Comparison of ENCODE assay signal across 13 cellular contexts in genomic region chr14:20828024-20828694, GRCh38. TPM values are rescaled to one million over a fixed set of nuclear protein-coding genes. Genes with fewer than 3 reads are reported as not detected.
DNase-seq lines count a peak whose midpoint lies in the region; ATAC-seq, FAIRE-seq and TF ChIP-seq lines count a peak whose summit lies in the region.
"Not testable (repeated sequence)": the region's sequence is repeated elsewhere in the genome, so short reads cannot be mapped to it uniquely, and the experiment has no call there.
"Had no signal": no experiment of that assay in that cellular context is flagged by ENCODE, and none has a peak within 500 bp of the region (broad histone marks: within the 10 kb centered on the region; RNA-seq: fewer than 3 reads in every experiment).

No MANE protein-coding gene starts in this region.

- not testable (repeated sequence) for TF ChIP-seq RAD21 in HepG2 (CRISPR knock-in tag; IDR thresholded peaks at IDR 0.05)

- H3K4me3 ChIP-seq in OCI-LY7 (ENCODE audit: low read depth, low read length, poor library complexity, severe bottlenecking); HepG2 (replicated peaks in 1 of 3; ENCODE audit: insufficient read depth in 1 of 3, low read depth in 2 of 3, low read length in 3 of 3): not testable (repeated sequence)

- H3K27ac Mint-ChIP-seq in H9 (peak overlapping the region in 2 of 3 experiments; percentile 21 to 89; a peak in 1 of 7 replicates), endothelial cell (ENCODE audit: unreplicated experiment) (peak overlapping the region; percentile 96)
- not testable (repeated sequence) for H3K27ac Mint-ChIP-seq in activated naive CD8-positive, alpha-beta T cell
- peak overlapping the region; percentile 38 for H3K27ac Mint-ChIP-seq in stimulated activated naive CD8-positive, alpha-beta T cell treated with anti-CD3 and anti-CD28 coated beads, Interleukin-15, Interleukin-2, amounts not matched to agents 100 ng/mL and 50 ng/mL, for 24 hours

- H3K9me3 ChIP-seq in H9 (ENCODE audit: control insufficient read depth, low read depth, low read length); OCI-LY7 (ENCODE audit: low read length); HepG2 (ENCODE audit: low read length): not testable (repeated sequence)

- WGBS in H9 (ENCODE audit: extremely low coverage, insufficient read length, low lambda C conversion rate), result no CpG with 5 or more reads among the region's 11 CpGs
- WGBS in HepG2 (ENCODE audit: low lambda C conversion rate), result 58% methylated on average over 11 of the region's 11 CpGs

- CTCF ChIA-PET in OCI-LY7 (lab: Charles Lee; ENCODE audit: unreplicated experiment); HepG2 (lab: Yijun Ruan, JAX; ENCODE audit: low intra/inter-chr PET ratio, low total read pairs): not testable (repeated sequence)

- not testable (repeated sequence) for H3K56ac ChIP-seq in H9 (ENCODE audit: insufficient read length, low read depth, low read length)

- BruUV-seq in OCI-LY7 (replicated peaks; lab: Mats Ljungman, UMichigan); HepG2 (replicated peaks; lab: Mats Ljungman, UMichigan): not testable (repeated sequence)

- not testable (repeated sequence) for H3K23me2 ChIP-seq in H9 (ENCODE audit: insufficient read length, low read depth, low read length, poor library complexity, severe bottlenecking)

- not testable (repeated sequence) for H3T11ph ChIP-seq in H9 (ENCODE audit: low read length)

- DNase-seq in DMS 273 (lab: John Stamatoyannopoulos, UW; ENCODE audit: unreplicated experiment), result peak; percentile 14
- DNase-seq in H9, result peak; percentile 92
- DNase-seq in OCI-LY7 (ENCODE audit: low spot score), result peak; percentile 51
- DNase-seq in endothelial cell (ENCODE audit: low spot score), result peak; percentile 24
- not testable (repeated sequence) for DNase-seq in HepG2 (ENCODE audit: low spot score)

- not testable (repeated sequence) for H2BK15ac ChIP-seq in H9 (ENCODE audit: low read depth, low read length)

- H3K27me3 Mint-ChIP-seq in H9 (ENCODE audit: low read depth); activated naive CD8-positive, alpha-beta T cell; endothelial cell (ENCODE audit: unreplicated experiment); stimulated activated naive CD8-positive, alpha-beta T cell treated with anti-CD3 and anti-CD28 coated beads, Interleukin-15, Interleukin-2, amounts not matched to agents 100 ng/mL and 50 ng/mL, for 24 hours: not testable (repeated sequence)

- not testable (repeated sequence) for H3K27me3 ChIP-seq in H9 (ENCODE audit: insufficient read depth, low read length)
- H3K27me3 ChIP-seq in HepG2 (ENCODE audit: control insufficient read depth in 1 of 2, insufficient read depth in 2 of 2, low read length in 2 of 2), result peaks cover 0 to 12% of the 10 kb centered on the region in 2 experiments; a peak in 3 of 5 replicates

- peaks cover 4 to 25% (median 21%) of the 10 kb centered on the region in 3 experiments for H3K36me3 Mint-ChIP-seq in H9 (ENCODE audit: insufficient read depth in 1 of 3, low read depth in 3 of 3)
- H3K36me3 Mint-ChIP-seq in activated naive CD8-positive, alpha-beta T cell; stimulated activated naive CD8-positive, alpha-beta T cell treated with anti-CD3 and anti-CD28 coated beads, Interleukin-15, Interleukin-2, amounts not matched to agents 100 ng/mL and 50 ng/mL, for 24 hours (ENCODE audit: low read depth): not testable (repeated sequence)
- H3K36me3 Mint-ChIP-seq in endothelial cell (ENCODE audit: low read depth, unreplicated experiment), result peaks cover 12% of the 10 kb centered on the region

- H3K4me3 Mint-ChIP-seq in H9 (peak overlapping the region; percentile 64 to 66; a peak in 3 of 5 replicates), endothelial cell (ENCODE audit: unreplicated experiment) (peak overlapping the region; percentile 87)
- H3K4me3 Mint-ChIP-seq in activated naive CD8-positive, alpha-beta T cell, result peak overlapping the region; percentile 18
- H3K4me3 Mint-ChIP-seq in stimulated activated naive CD8-positive, alpha-beta T cell treated with anti-CD3 and anti-CD28 coated beads, Interleukin-15, Interleukin-2, amounts not matched to agents 100 ng/mL and 50 ng/mL, for 24 hours, result not testable (repeated sequence)

- not testable (repeated sequence) for FAIRE-seq in HepG2 (lab: Jason Lieb, UNC)

- H2AFZ ChIP-seq in H9 (ENCODE audit: low read length); OCI-LY7 (ENCODE audit: low read length); HepG2 (ENCODE audit: low read length): not testable (repeated sequence)

- H4K20me1 ChIP-seq in H9 (ENCODE audit: control insufficient read depth, insufficient read depth, insufficient read length); OCI-LY7 (ENCODE audit: insufficient read depth, low read length); HepG2 (ENCODE audit: insufficient read depth, low read length): not testable (repeated sequence)

- in situ Hi-C loops in HepG2 (cut with HindIII; ENCODE audit: extremely low pct_ligation_motif_present, low pct_unique_long_range_greater_than_20kb), result not testable (repeated sequence)

- H3K36me3 ChIP-seq in OCI-LY7 (ENCODE audit: insufficient read depth, low read length); HepG2 (replicated peaks in 1 of 2; ENCODE audit: control insufficient read depth in 1 of 2, insufficient read depth in 2 of 2, low read length in 2 of 2): not testable (repeated sequence)

- not testable (repeated sequence) for H3K4ac ChIP-seq in H9 (ENCODE audit: low read depth, low read length)

- not testable (repeated sequence) for H3K27ac ChIP-seq in H9 (ENCODE audit: insufficient read length, low read depth, low read length); OCI-LY7 (ENCODE audit: low read depth, low read length, poor library complexity, severe bottlenecking); HepG2 (ENCODE audit: extremely low read length, insufficient read depth, low read length)

- not testable (repeated sequence) for H2BK20ac ChIP-seq in H9 (ENCODE audit: low read depth, low read length, poor library complexity, severe bottlenecking)

- not testable (repeated sequence) for H4K8ac ChIP-seq in H9 (replicated peaks; ENCODE audit: insufficient read length, low read depth, low read length)

- H3K14ac ChIP-seq in H9 (ENCODE audit: insufficient read depth, low read length), result not testable (repeated sequence)

- H2BK5ac ChIP-seq in H9 (ENCODE audit: insufficient read length, low read length), result not testable (repeated sequence)

- H4K91ac ChIP-seq in H9 (ENCODE audit: insufficient read length, low read depth, low read length), result not testable (repeated sequence)

- not testable (repeated sequence) for H3K23ac ChIP-seq in H9 (ENCODE audit: insufficient read length, low read depth, low read length)

- not testable (repeated sequence) for H2BK12ac ChIP-seq in H9 (ENCODE audit: insufficient read length, low read depth, low read length)

- intact Hi-C loops in OCI-LY7 (cut with micrococcal nuclease; ENCODE audit: unreplicated experiment); HepG2 (cut with micrococcal nuclease; ENCODE audit: unreplicated experiment): not testable (repeated sequence)

- peak overlapping the region; percentile 56 for H3K4me2 ChIP-seq in H9 (ENCODE audit: insufficient read depth, insufficient read length, low read length)
- not testable (repeated sequence) for H3K4me2 ChIP-seq in OCI-LY7 (ENCODE audit: low read length); HepG2 (ENCODE audit: low read depth, low read length)

- not testable (repeated sequence) for TF ChIP-seq POLR2A in HepG2 (IDR thresholded peaks at IDR 0.05; ENCODE audit: insufficient read depth in 1 of 2, low read depth in 2 of 2, low read length in 2 of 2)

- TF ChIP-seq CTCF in H9 (conservative IDR thresholded peaks at IDR 0.05), result peak; percentile 64
- TF ChIP-seq CTCF in LNCAP (IDR thresholded peaks at IDR 0.05), result 0 out of 2 replicates have a peak, but pooled peaks have one; percentile 13
- peak; percentile 66 for TF ChIP-seq CTCF in OCI-LY7 (conservative IDR thresholded peaks at IDR 0.05; ENCODE audit: low read length)
- peak; percentile 36 for TF ChIP-seq CTCF in endothelial cell (IDR thresholded peaks at IDR 0.05; ENCODE audit: unreplicated experiment)
- TF ChIP-seq CTCF in HepG2 (CRISPR knock-in tag; IDR thresholded peaks at IDR 0.05), result peak; percentile 47; the same call in 1 of the 2 replicates

- not testable (repeated sequence) for TF ChIP-seq EP300 in HepG2 (IDR thresholded peaks at IDR 0.05; ENCODE audit: low read depth in 2 of 2, low read length in 2 of 2); HepG2 (CRISPR knock-in tag; IDR thresholded peaks at IDR 0.05; ENCODE audit: borderline replicate concordance)

- POLR2A ChIA-PET in OCI-LY7 (lab: Charles Lee); HepG2 (lab: Yijun Ruan, JAX): not testable (repeated sequence)

- H2BK120ac ChIP-seq in H9 (ENCODE audit: low read depth, low read length, poor library complexity, severe bottlenecking), result not testable (repeated sequence)

- not testable (repeated sequence) for H3K79me1 ChIP-seq in H9 (ENCODE audit: insufficient read depth, low read depth, low read length, poor library complexity, severe bottlenecking)

- peak; percentile 62 for ATAC-seq in HepG2

- H4K5ac ChIP-seq in H9 (ENCODE audit: insufficient read length, low read depth, low read length), result not testable (repeated sequence)

- H2AK5ac ChIP-seq in H9 (ENCODE audit: insufficient read length, low read length), result not testable (repeated sequence)

- H3K18ac ChIP-seq in H9 (ENCODE audit: insufficient read length, low read depth, low read length), result not testable (repeated sequence)

- H3K79me2 ChIP-seq in H9 (ENCODE audit: insufficient read depth, low read length); OCI-LY7 (ENCODE audit: insufficient read depth, low read depth, low read length); HepG2 (ENCODE audit: insufficient read depth, low read length): not testable (repeated sequence)

- not testable (repeated sequence) for H3K9me3 Mint-ChIP-seq in H9; activated naive CD8-positive, alpha-beta T cell (ENCODE audit: low read depth); endothelial cell (ENCODE audit: unreplicated experiment); stimulated activated naive CD8-positive, alpha-beta T cell treated with anti-CD3 and anti-CD28 coated beads, Interleukin-15, Interleukin-2, amounts not matched to agents 100 ng/mL and 50 ng/mL, for 24 hours

- H3K4me1 Mint-ChIP-seq in H9 (peaks cover 35 to 44% of the 10 kb centered on the region in 2 experiments), endothelial cell (ENCODE audit: unreplicated experiment) (peaks cover 30% of the 10 kb centered on the region)
- not testable (repeated sequence) for H3K4me1 Mint-ChIP-seq in activated naive CD8-positive, alpha-beta T cell (ENCODE audit: low read depth); stimulated activated naive CD8-positive, alpha-beta T cell treated with anti-CD3 and anti-CD28 coated beads, Interleukin-15, Interleukin-2, amounts not matched to agents 100 ng/mL and 50 ng/mL, for 24 hours (ENCODE audit: low read depth)

- H3K9ac ChIP-seq in H9 (ENCODE audit: extremely low read depth, insufficient read length, low read length), result peak overlapping the region; percentile 72
- not testable (repeated sequence) for H3K9ac ChIP-seq in HepG2 (ENCODE audit: insufficient read depth, low read depth, low read length)

- not testable (repeated sequence) for H3K9me2 ChIP-seq in OCI-LY7 (ENCODE audit: insufficient read depth, low read length)

- H3K4me1 ChIP-seq in H9 (ENCODE audit: insufficient read depth, low read length); OCI-LY7 (ENCODE audit: insufficient read depth, low read length, poor library complexity, severe bottlenecking); HepG2 (ENCODE audit: insufficient read depth, low read length): not testable (repeated sequence)

RNA-seq across cellular contexts. Expression of gene RNASE1, which starts 25.5 kb away (rescaled TPM):
- total RNA-seq in H9 (2021) (1.2 and 1.6 TPM in 2 replicates), OCI-LY7 (2022) (not detected in 2 replicates), endothelial cell (ENCODE audit: unreplicated experiment) (31.6 TPM), HepG2 (2016; rRNA removed; fragmentation: Illumina TruSeq; extraction: Trizol) (not detected in 2 replicates)
- total RNA-seq in OCI-LY7 (2014; rRNA removed; shearing (Covaris generic)), result not detected in 2 replicates
- total RNA-seq in HepG2 (2016; cell fraction: cytosol; rRNA removed; fragmentation: Illumina TruSeq; extraction: Trizol; ENCODE audit: low read depth), result not detected in 2 replicates
- not detected in 2 replicates for total RNA-seq in HepG2 (2016; cell fraction: insoluble cytoplasmic fraction; rRNA removed; fragmentation: Illumina TruSeq; extraction: Trizol)
- total RNA-seq in HepG2 (2016; cell fraction: membrane; rRNA removed; fragmentation: Illumina TruSeq; extraction: Trizol), result not detected in 2 replicates
- not detected in 2 replicates for total RNA-seq in HepG2 (2016; cell fraction: nucleus; rRNA removed; fragmentation: Illumina TruSeq; extraction: Trizol)
- polyA plus RNA-seq in HepG2 (2011; rRNA removed), result not detected in 2 replicates
- polyA plus RNA-seq in HepG2 (2011; cell fraction: cytosol; rRNA removed), result not detected in 2 replicates
- polyA plus RNA-seq in HepG2 (2011; cell fraction: nucleus; rRNA removed), result not detected in 2 replicates
- not detected in 2 replicates for polyA plus RNA-seq in HepG2 (2012)
- not detected in 2 replicates for polyA plus RNA-seq in HepG2 (2016; cell fraction: cytosol; fragmentation: Illumina TruSeq; extraction: Trizol; ENCODE audit: low read depth)
- polyA plus RNA-seq in HepG2 (2016; cell fraction: insoluble cytoplasmic fraction; fragmentation: Illumina TruSeq; extraction: Trizol; ENCODE audit: low read depth), result not detected in 2 replicates
- not detected in 2 replicates for polyA plus RNA-seq in HepG2 (2016; cell fraction: membrane; fragmentation: Illumina TruSeq; extraction: Trizol; ENCODE audit: low read depth)
- polyA plus RNA-seq in HepG2 (2016; cell fraction: nucleus; fragmentation: Illumina TruSeq; extraction: Trizol; ENCODE audit: insufficient read depth, low read depth), result not detected in 2 replicates
- not detected in 2 replicates for polyA minus RNA-seq in HepG2 (2011; rRNA and poly(A)+ RNA removed; ENCODE audit: low replicate concordance)
- polyA minus RNA-seq in HepG2 (2011; cell fraction: cytosol; rRNA and poly(A)+ RNA removed), result not detected in 2 replicates
- polyA minus RNA-seq in HepG2 (2011; cell fraction: nucleus; rRNA and poly(A)+ RNA removed), result not detected in 2 replicates
- total RNA-seq: CD4-positive, alpha-beta T cell; IMR-90 had no signal
- polyA plus RNA-seq: IMR-90 had no signal

RNA-seq across cellular contexts. Expression of gene RNASE6, which starts 47.1 kb away (rescaled TPM):
- total RNA-seq in H9 (2021) (not detected in 2 replicates), OCI-LY7 (2022) (1.2 and 1.7 TPM in 2 replicates), endothelial cell (ENCODE audit: unreplicated experiment) (13.7 TPM), HepG2 (2016; rRNA removed; fragmentation: Illumina TruSeq; extraction: Trizol) (not detected in 2 replicates)
- 0.33 and 2.9 TPM in 2 replicates for total RNA-seq in OCI-LY7 (2014; rRNA removed; shearing (Covaris generic))
- total RNA-seq in HepG2 (2016; cell fraction: cytosol; rRNA removed; fragmentation: Illumina TruSeq; extraction: Trizol; ENCODE audit: low read depth), result not detected in 2 replicates
- total RNA-seq in HepG2 (2016; cell fraction: insoluble cytoplasmic fraction; rRNA removed; fragmentation: Illumina TruSeq; extraction: Trizol), result not detected in 2 replicates
- total RNA-seq in HepG2 (2016; cell fraction: membrane; rRNA removed; fragmentation: Illumina TruSeq; extraction: Trizol), result not detected in 2 replicates
- total RNA-seq in HepG2 (2016; cell fraction: nucleus; rRNA removed; fragmentation: Illumina TruSeq; extraction: Trizol), result not detected in 2 replicates
- not detected in 2 replicates for polyA plus RNA-seq in HepG2 (2011; rRNA removed)
- polyA plus RNA-seq in HepG2 (2011; cell fraction: cytosol; rRNA removed), result not detected in 2 replicates
- not detected in 2 replicates for polyA plus RNA-seq in HepG2 (2011; cell fraction: nucleus; rRNA removed)
- not detected in 2 replicates for polyA plus RNA-seq in HepG2 (2012)
- not detected in 2 replicates for polyA plus RNA-seq in HepG2 (2016; cell fraction: cytosol; fragmentation: Illumina TruSeq; extraction: Trizol; ENCODE audit: low read depth)
- not detected in 2 replicates for polyA plus RNA-seq in HepG2 (2016; cell fraction: insoluble cytoplasmic fraction; fragmentation: Illumina TruSeq; extraction: Trizol; ENCODE audit: low read depth)
- not detected in 2 replicates for polyA plus RNA-seq in HepG2 (2016; cell fraction: membrane; fragmentation: Illumina TruSeq; extraction: Trizol; ENCODE audit: low read depth)
- not detected in 2 replicates for polyA plus RNA-seq in HepG2 (2016; cell fraction: nucleus; fragmentation: Illumina TruSeq; extraction: Trizol; ENCODE audit: insufficient read depth, low read depth)
- not detected in 2 replicates for polyA minus RNA-seq in HepG2 (2011; rRNA and poly(A)+ RNA removed; ENCODE audit: low replicate concordance)
- not detected in 2 replicates for polyA minus RNA-seq in HepG2 (2011; cell fraction: cytosol; rRNA and poly(A)+ RNA removed)
- polyA minus RNA-seq in HepG2 (2011; cell fraction: nucleus; rRNA and poly(A)+ RNA removed), result not detected in 2 replicates
- total RNA-seq: Calu3, IMR-90 had no signal
- polyA plus RNA-seq: IMR-90 had no signal

RNA-seq across cellular contexts. Expression of gene EDDM3B, which starts 60.0 kb away (rescaled TPM):
- total RNA-seq in H9 (2021), result not detected in 2 replicates
- total RNA-seq in OCI-LY7 (2014; rRNA removed; shearing (Covaris generic)), result not detected in 2 replicates
- not detected in 2 replicates for total RNA-seq in OCI-LY7 (2022)
- not detected for total RNA-seq in endothelial cell (ENCODE audit: unreplicated experiment)
- not detected in 2 replicates for total RNA-seq in HepG2 (2016; rRNA removed; fragmentation: Illumina TruSeq; extraction: Trizol)
- total RNA-seq in HepG2 (2016; cell fraction: cytosol; rRNA removed; fragmentation: Illumina TruSeq; extraction: Trizol; ENCODE audit: low read depth), result not detected in 2 replicates
- not detected in 2 replicates for total RNA-seq in HepG2 (2016; cell fraction: insoluble cytoplasmic fraction; rRNA removed; fragmentation: Illumina TruSeq; extraction: Trizol)
- not detected in 2 replicates for total RNA-seq in HepG2 (2016; cell fraction: membrane; rRNA removed; fragmentation: Illumina TruSeq; extraction: Trizol)
- total RNA-seq in HepG2 (2016; cell fraction: nucleus; rRNA removed; fragmentation: Illumina TruSeq; extraction: Trizol), result not detected in 2 replicates
- polyA plus RNA-seq in HepG2 (2011; rRNA removed), result not detected in 2 replicates
- polyA plus RNA-seq in HepG2 (2011; cell fraction: cytosol; rRNA removed), result not detected in 2 replicates
- not detected in 2 replicates for polyA plus RNA-seq in HepG2 (2011; cell fraction: nucleus; rRNA removed)
- polyA plus RNA-seq in HepG2 (2012), result not detected in 2 replicates
- not detected in 2 replicates for polyA plus RNA-seq in HepG2 (2016; cell fraction: cytosol; fragmentation: Illumina TruSeq; extraction: Trizol; ENCODE audit: low read depth)
- polyA plus RNA-seq in HepG2 (2016; cell fraction: insoluble cytoplasmic fraction; fragmentation: Illumina TruSeq; extraction: Trizol; ENCODE audit: low read depth), result not detected in 2 replicates
- polyA plus RNA-seq in HepG2 (2016; cell fraction: membrane; fragmentation: Illumina TruSeq; extraction: Trizol; ENCODE audit: low read depth), result not detected in 2 replicates
- polyA plus RNA-seq in HepG2 (2016; cell fraction: nucleus; fragmentation: Illumina TruSeq; extraction: Trizol; ENCODE audit: insufficient read depth, low read depth), result not detected in 2 replicates
- polyA minus RNA-seq in HepG2 (2011; rRNA and poly(A)+ RNA removed; ENCODE audit: low replicate concordance), result not detected in 2 replicates
- polyA minus RNA-seq in HepG2 (2011; cell fraction: cytosol; rRNA and poly(A)+ RNA removed), result not detected in 2 replicates
- polyA minus RNA-seq in HepG2 (2011; cell fraction: nucleus; rRNA and poly(A)+ RNA removed), result not detected in 2 replicates
- total RNA-seq: Calu3; CD4-positive, alpha-beta T cell; IMR-90; Peyer's patch; Right ventricle myocardium superior had no signal
- polyA plus RNA-seq: IMR-90 had no signal

Comparison
In these comparisons a context has a peak if more than half of its experiments do, and no peak if none do; other contexts are left out.
1. CTCF ChIP-seq: peak in every context shown above with its lines; median percentile 66 in OCI-LY7; 64 in H9; 47 in HepG2; 36 in endothelial cell; 13 in LNCAP.
2. RNA of gene RNASE1, which starts 25.5 kb away (total RNA-seq): 31.6 TPM in endothelial cell (single experiment); 1.2 to 1.6 TPM in H9, not detected in OCI-LY7 and not detected in HepG2; every median in the first group is over 10 times any median in the second.